Comparison of ENCODE assay signal across 20 cellular contexts in genomic region chr5:109404428-109404960, GRCh38. TPM values are rescaled to one million over a fixed set of nuclear protein-coding genes. Genes with fewer than 3 reads are reported as not detected.
DNase-seq lines count a peak whose midpoint lies in the region; ATAC-seq and TF ChIP-seq lines count a peak whose summit lies in the region.
"Had no signal": no experiment of that assay in that cellular context is flagged by ENCODE, and none has a peak within 500 bp of the region (broad histone marks: within the 10 kb centered on the region; RNA-seq: fewer than 3 reads in every experiment).

No MANE protein-coding gene starts in this region.

- H3K36me3 Mint-ChIP-seq in activated T-cell treated with anti-CD3 and anti-CD28 coated beads, Interleukin-2, amount 50 U/mL, for 72 hours (ENCODE audit: insufficient read depth in 2 of 2) = peaks cover 7 to 8% of the 10 kb centered on the region in 2 donors

- peaks cover 79% of the 10 kb centered on the region for H3K4me1 Mint-ChIP-seq in activated T-cell treated with anti-CD3 and anti-CD28 coated beads, Interleukin-2, amount 50 U/mL, for 72 hours (ENCODE audit: low read depth)
- H3K4me1 Mint-ChIP-seq in stimulated activated naive CD8-positive, alpha-beta T cell treated with anti-CD3 and anti-CD28 coated beads, Interleukin-15, amount 100 ng/mL, for 72 hours = peaks cover 70% of the 10 kb centered on the region

- TF ChIP-seq EP300 in esophagus muscularis mucosa (IDR thresholded peaks at IDR 0.05) = no peak

- no peak for DNase-seq in activated T-cell treated with anti-CD3 and anti-CD28 coated beads, Interleukin-2, amount 50 U/mL, for 72 hours
- no peak for DNase-seq in activated T-cell treated with anti-CD3 and anti-CD28 coated beads, Interleukin-2, amount 50 U/mL, for 1 hour
- DNase-seq in NCI-H524 treated with DMSO at 0.1 percent for 48 hours (lab: John Stamatoyannopoulos, UW) (peak; percentile 30), esophagus muscularis mucosa (ENCODE audit: extremely low spot score) (no peak), breast epithelium (ENCODE audit: low spot score in 2 of 2) (no peak), tibial artery (no peak), ecto neural progenitor cell (ENCODE audit: low spot score) (no peak)
- no peak for DNase-seq in stimulated activated naive CD8-positive, alpha-beta T cell treated with anti-CD3 and anti-CD28 coated beads, Interleukin-15, amount 100 ng/mL, for 72 hours
- DNase-seq: Caco-2, HCEC 1CT, KBM-7, NCI-H1048, NCI-H146, NCI-H2081 treated with DMSO at 0.1 percent for 48 hours, NCI-H226 had no signal

- H3K4me3 Mint-ChIP-seq in activated T-cell treated with anti-CD3 and anti-CD28 coated beads, Interleukin-2, amount 50 U/mL, for 72 hours = peak overlapping the region; percentile 11 to 49
- H3K4me3 Mint-ChIP-seq in stimulated activated naive CD8-positive, alpha-beta T cell treated with anti-CD3 and anti-CD28 coated beads, Interleukin-15, amount 100 ng/mL, for 72 hours = peak overlapping the region; percentile 13 to 41

- 81% methylated on average over 6 of the region's 6 CpGs for WGBS in esophagus muscularis mucosa

- H3K36me3 ChIP-seq in esophagus muscularis mucosa = peaks cover 0 to 8% (median 0%) of the 10 kb centered on the region in 4 donors
- no peaks in the 10 kb centered on the region for H3K36me3 ChIP-seq in breast epithelium
- H3K36me3 ChIP-seq in tibial artery = peaks cover 0 to 6% (median 0%) of the 10 kb centered on the region in 3 donors

- TF ChIP-seq POLR2A in esophagus muscularis mucosa (IDR thresholded peaks at IDR 0.05; ENCODE audit: low read depth) = no peak
- TF ChIP-seq POLR2A in breast epithelium (IDR thresholded peaks at IDR 0.05) = no peak

- H3K27me3 ChIP-seq in esophagus muscularis mucosa (no peaks in the 10 kb centered on the region), breast epithelium (no peaks in the 10 kb centered on the region), tibial artery (no peaks in the 10 kb centered on the region)
- H3K27me3 ChIP-seq: BLaER1 treated with 17β-estradiol and CSF1 and Interleukin-3, amounts not matched to agents 10 nM and 100 nM; SJSA1 had no signal

- peak overlapping the region; percentile 2 for H3K27ac Mint-ChIP-seq in activated T-cell treated with anti-CD3 and anti-CD28 coated beads, Interleukin-2, amount 50 U/mL, for 72 hours
- H3K27ac Mint-ChIP-seq in stimulated activated naive CD8-positive, alpha-beta T cell treated with anti-CD3 and anti-CD28 coated beads, Interleukin-15, amount 100 ng/mL, for 72 hours = no peak overlapping the region

- TF ChIP-seq CTCF in esophagus muscularis mucosa (IDR thresholded peaks at IDR 0.05) (no peak), breast epithelium (IDR thresholded peaks at IDR 0.05) (no peak), tibial artery (IDR thresholded peaks at IDR 0.05) (no peak)

- H3K4me1 ChIP-seq in esophagus muscularis mucosa (peaks cover 19 to 71% (median 66%) of the 10 kb centered on the region in 4 donors), breast epithelium (peaks cover 0 to 13% of the 10 kb centered on the region in 2 donors), tibial artery (peaks cover 0 to 79% (median 17%) of the 10 kb centered on the region in 4 donors)
- H3K4me1 ChIP-seq: Caco-2 had no signal

- H3K4me3 ChIP-seq in esophagus muscularis mucosa (no peak overlapping the region), breast epithelium (no peak overlapping the region), tibial artery (no peak overlapping the region)
- H3K4me3 ChIP-seq: BLaER1 treated with 17β-estradiol and CSF1 and Interleukin-3, amounts not matched to agents 10 nM and 100 nM; GM12878; SJSA1 had no signal

- no peaks in the 10 kb centered on the region for H3K27me3 Mint-ChIP-seq in activated T-cell treated with anti-CD3 and anti-CD28 coated beads, Interleukin-2, amount 50 U/mL, for 72 hours (ENCODE audit: low read depth)
- H3K27me3 Mint-ChIP-seq in stimulated activated naive CD8-positive, alpha-beta T cell treated with anti-CD3 and anti-CD28 coated beads, Interleukin-15, amount 100 ng/mL, for 72 hours = no peaks in the 10 kb centered on the region

- H3K9me3 ChIP-seq in esophagus muscularis mucosa (no peaks in the 10 kb centered on the region), breast epithelium (no peaks in the 10 kb centered on the region), tibial artery (no peaks in the 10 kb centered on the region)
- H3K9me3 ChIP-seq: Caco-2, SJSA1 had no signal

- intact Hi-C loops in esophagus muscularis mucosa (cut with DNase I) = no loop called here
- intact Hi-C loops in breast epithelium (cut with DNase I; ENCODE audit: low total_unique reads) = loop anchor here (10.0 kb wide), 1 partner anchor 60 kb away; no protein-coding TSS in a partner anchor
- intact Hi-C loops in tibial artery (cut with DNase I; ENCODE audit: low total_unique reads) = no loop called here

- no peaks in the 10 kb centered on the region for H3K9me3 Mint-ChIP-seq in activated T-cell treated with anti-CD3 and anti-CD28 coated beads, Interleukin-2, amount 50 U/mL, for 72 hours
- H3K9me3 Mint-ChIP-seq in stimulated activated naive CD8-positive, alpha-beta T cell treated with anti-CD3 and anti-CD28 coated beads, Interleukin-15, amount 100 ng/mL, for 72 hours = no peaks in the 10 kb centered on the region

- peak overlapping the region in 3 of 4 donors; percentile 3 to 47 (median 42) for H3K27ac ChIP-seq in esophagus muscularis mucosa (replicated peaks in 1 of 4)
- H3K27ac ChIP-seq in breast epithelium = no peak overlapping the region
- H3K27ac ChIP-seq in tibial artery = no peak overlapping the region
- H3K27ac ChIP-seq: 22Rv1; BLaER1 treated with 17β-estradiol and CSF1 and Interleukin-3, amounts not matched to agents 10 nM and 100 nM; RWPE1 had no signal

- no peak for ATAC-seq in activated T-cell treated with anti-CD3 and anti-CD28 coated beads, Interleukin-2, amount 50 U/mL, for 72 hours (replicated peaks in 1 of 2)
- no peak for ATAC-seq in stimulated activated naive CD8-positive, alpha-beta T cell treated with anti-CD3 and anti-CD28 coated beads, Interleukin-15, amount 100 ng/mL, for 72 hours
- ATAC-seq: GM12878 had no signal

RNA-seq across cellular contexts. Expression of gene PJA2, which starts 5.3 kb away (rescaled TPM):
- total RNA-seq in activated T-cell treated with anti-CD3 and anti-CD28 coated beads, Interleukin-2, amount 50 U/mL, for 72 hours = 10 to 100 TPM; 62.5 to 66.2 TPM
- total RNA-seq in esophagus muscularis mucosa = 100 to 1,000 TPM; 133 to 211 (median 170) TPM
- 100 to 1,000 TPM; 103 to 136 (median 117) TPM for total RNA-seq in breast epithelium

Comparison
In these comparisons a context has a peak if more than half of its experiments do, and no peak if none do; other contexts are left out.
1. H3K27ac ChIP-seq: peak in esophagus muscularis mucosa (3 of 4); none in breast epithelium (0 of 2) and tibial artery (0 of 2).